ENCODE assay signal across 25 cellular contexts in the genomic region with DNA sequence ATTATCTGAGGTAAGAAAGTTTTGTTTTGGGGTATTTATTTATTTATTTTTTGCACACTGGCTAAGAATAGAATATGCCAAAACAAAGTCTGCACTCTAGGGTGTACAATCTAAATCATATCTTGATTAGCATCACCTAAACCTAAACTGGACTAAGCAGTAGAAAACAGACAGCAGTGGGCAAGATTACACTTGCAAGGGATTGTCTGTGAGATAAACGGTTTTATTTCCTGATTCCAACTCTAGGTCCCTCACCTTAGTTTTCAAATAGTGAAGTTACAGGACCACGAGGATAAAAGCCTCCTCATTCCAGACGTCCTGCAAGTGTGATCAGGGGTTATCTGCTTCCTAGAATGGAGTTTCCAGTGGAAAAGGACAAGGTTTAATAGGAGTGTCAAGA.
"Had no signal": no experiment of that assay in that cellular context is flagged by ENCODE, and none has a peak within 500 bp of the region (broad histone marks: within the 10 kb centered on the region; RNA-seq: fewer than 3 reads in every experiment).

No MANE protein-coding gene starts in this region.

- H3K4me3 ChIP-seq: adrenal gland, ascending aorta, colonic mucosa, esophagus squamous epithelium, gastroesophageal sphincter, lung, pancreas, tibial artery had no signal

- ATAC-seq: activated T-cell treated with anti-CD3 and anti-CD28 coated beads, Interleukin-2, amount 50 U/mL, for 4 hours; effector memory CD8-positive, alpha-beta T cell; gastroesophageal sphincter; naive thymus-derived CD8-positive, alpha-beta T cell; stimulated activated naive CD8-positive, alpha-beta T cell treated with anti-CD3 and anti-CD28 coated beads, Interleukin-15, Interleukin-2, amounts not matched to agents 100 U/mL and 50 U/mL, for 24 hours had no signal

- H3K36me3 ChIP-seq: adrenal gland, ascending aorta, brain microvascular endothelial cell, colonic mucosa, esophagus squamous epithelium, gastroesophageal sphincter, neutrophil, pancreas, tibial artery had no signal

- H3K9me3 ChIP-seq: adrenal gland, ascending aorta, colonic mucosa, esophagus squamous epithelium, gastroesophageal sphincter, neutrophil, pancreas, tibial artery had no signal

- DNase-seq: activated CD4-positive, alpha-beta T cell treated with anti-CD3 and anti-CD28 coated beads for 4 hours; activated CD4-positive, alpha-beta T cell treated with anti-CD3 and anti-CD28 coated beads, Interleukin-2, amount 50 U/mL, for 48 hours; activated CD4-positive, CD25-positive, alpha-beta regulatory T cell; activated CD8-positive, alpha-beta memory T cell treated with anti-CD3 and anti-CD28 coated beads, Interleukin-2, amount 50 U/mL, for 48 hours; activated naive CD4-positive, alpha-beta T cell; activated T-cell treated with anti-CD3 and anti-CD28 coated beads, Interleukin-2, amount 50 U/mL, for 4 hours; adrenal gland; brain microvascular endothelial cell; colonic mucosa; dorsolateral prefrontal cortex; effector memory CD8-positive, alpha-beta T cell; esophagus squamous epithelium; head of caudate nucleus; islet precursor cell; naive thymus-derived CD8-positive, alpha-beta T cell; pancreas; stimulated activated CD4-positive, alpha-beta T cell treated with anti-CD3 and anti-CD28 coated beads, Interleukin-4, amount 100 ng/mL, for 4 hours; stimulated activated naive CD8-positive, alpha-beta T cell treated with anti-CD3 and anti-CD28 coated beads, Interleukin-15, Interleukin-2, amounts not matched to agents 100 U/mL and 50 U/mL, for 24 hours; T1000; tibial artery had no signal

- H3K27ac ChIP-seq: adrenal gland, ascending aorta, brain microvascular endothelial cell, colonic mucosa, gastroesophageal sphincter, neutrophil, tibial artery had no signal

- H3K27me3 ChIP-seq: adrenal gland, ascending aorta, brain microvascular endothelial cell, colonic mucosa, dorsolateral prefrontal cortex, esophagus squamous epithelium, gastroesophageal sphincter, neutrophil, pancreas, tibial artery had no signal

- FAIRE-seq: endothelial cell of umbilical vein, pancreas had no signal
